ENCODE assay signal across 8 cellular contexts in the genomic region with DNA sequence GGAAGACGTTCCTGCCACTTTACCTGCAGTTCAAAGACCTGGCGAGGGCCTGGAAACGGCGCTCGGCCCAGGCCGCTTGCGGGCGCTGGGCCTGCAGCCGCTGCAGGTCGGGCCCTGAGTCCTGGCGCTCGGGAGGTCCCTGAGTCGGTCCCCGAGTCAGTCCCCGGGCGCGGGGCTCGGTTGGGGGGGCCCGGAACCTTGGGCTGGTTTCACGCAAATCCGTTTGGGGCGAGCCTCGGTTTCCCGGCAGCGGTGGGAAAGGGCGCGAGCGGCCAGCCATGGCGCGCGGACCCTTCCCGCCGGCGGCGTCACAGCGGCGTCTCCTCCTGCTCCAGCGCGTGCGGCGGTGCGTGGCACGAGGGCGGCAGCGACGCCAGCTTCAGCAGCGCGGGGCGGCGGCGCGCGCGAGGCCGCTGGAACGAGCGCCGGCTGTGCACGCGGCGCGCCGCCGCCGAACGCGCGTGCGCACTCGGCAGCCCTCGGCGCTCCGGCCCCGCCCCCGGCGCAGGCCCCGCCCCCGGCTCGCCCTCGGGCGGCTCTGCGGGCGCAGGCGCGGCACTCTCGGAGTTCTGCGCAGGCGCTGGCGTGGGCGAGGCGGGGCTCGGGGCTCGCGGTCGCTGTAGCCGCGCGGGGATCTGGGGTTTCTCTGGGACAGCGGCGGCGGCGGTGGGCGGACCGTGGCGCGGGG. TPM values are rescaled to one million over a fixed set of nuclear protein-coding genes. Genes with fewer than 3 reads are reported as not detected.
DNase-seq lines count a peak whose midpoint lies in the region; ATAC-seq, FAIRE-seq and TF ChIP-seq lines count a peak whose summit lies in the region.

No MANE protein-coding gene starts in this region.

- no peak for TF ChIP-seq CTCF in right atrium auricular region (IDR thresholded peaks at IDR 0.05)

- peak; percentile 100 for FAIRE-seq in GM12892 (lab: Jason Lieb, UNC)

- peaks cover 7% of the 10 kb centered on the region for H3K27me3 Mint-ChIP-seq in T-helper 1 cell treated with Interleukin-12 subunit alpha and Interleukin-12 subunit beta and Interleukin-4 antibody, amounts not matched to agents 30 μg/mL and 1 μg/mL, for 36 hours (ENCODE audit: low read depth)

- ATAC-seq in HG02678 (IDR thresholded peaks at IDR 0.05; ENCODE audit: unreplicated experiment) = peak; percentile 71

- peak; percentile 80 for TF ChIP-seq POLR2A in GM12892 (IDR thresholded peaks at IDR 0.05; ENCODE audit: low read depth, low read length)

- H3K4me1 Mint-ChIP-seq in T-helper 1 cell treated with Interleukin-12 subunit alpha and Interleukin-12 subunit beta and Interleukin-4 antibody, amounts not matched to agents 30 μg/mL and 1 μg/mL, for 36 hours (ENCODE audit: low read depth) = peaks cover 15% of the 10 kb centered on the region

- H3K9me3 Mint-ChIP-seq in T-helper 1 cell treated with Interleukin-12 subunit alpha and Interleukin-12 subunit beta and Interleukin-4 antibody, amounts not matched to agents 30 μg/mL and 1 μg/mL, for 36 hours = no peaks in the 10 kb centered on the region

- peak overlapping the region; percentile 67 for H3K27ac Mint-ChIP-seq in T-helper 1 cell treated with Interleukin-12 subunit alpha and Interleukin-12 subunit beta and Interleukin-4 antibody, amounts not matched to agents 30 μg/mL and 1 μg/mL, for 36 hours

- peaks cover 0 to 25% of the 10 kb centered on the region in 2 donors for H3K4me1 ChIP-seq in right atrium auricular region
- peaks cover 3% of the 10 kb centered on the region for H3K4me1 ChIP-seq in urinary bladder (ENCODE audit: insufficient read depth)

- H3K4me3 ChIP-seq in right atrium auricular region = peak overlapping the region; percentile 72 to 76
- peak overlapping the region; percentile 86 for H3K4me3 ChIP-seq in urinary bladder (ENCODE audit: low read depth, low read length)

- H3K27me3 ChIP-seq in right atrium auricular region = peaks cover 0 to 20% of the 10 kb centered on the region in 2 donors

- peaks cover 9% of the 10 kb centered on the region for H3K36me3 Mint-ChIP-seq in T-helper 1 cell treated with Interleukin-12 subunit alpha and Interleukin-12 subunit beta and Interleukin-4 antibody, amounts not matched to agents 30 μg/mL and 1 μg/mL, for 36 hours (ENCODE audit: low read depth)

- no peaks in the 10 kb centered on the region for H3K9me3 ChIP-seq in right atrium auricular region

- H3K36me3 ChIP-seq in right atrium auricular region (no peaks in the 10 kb centered on the region), urinary bladder (ENCODE audit: insufficient read depth) (no peaks in the 10 kb centered on the region)

- WGBS in urinary bladder = under 1% methylated on average over 106 of the region's 106 CpGs

- H3K27ac ChIP-seq in right atrium auricular region (peak overlapping the region; percentile 79 to 86), urinary bladder (ENCODE audit: low read depth) (peak overlapping the region; percentile 74)

- H3K4me3 Mint-ChIP-seq in T-helper 1 cell treated with Interleukin-12 subunit alpha and Interleukin-12 subunit beta and Interleukin-4 antibody, amounts not matched to agents 30 μg/mL and 1 μg/mL, for 36 hours = peak overlapping the region; percentile 76

- DNase-seq in GM12892 (ENCODE audit: insufficient read length) (peak; percentile 97), NCI-H128 (lab: John Stamatoyannopoulos, UW; ENCODE audit: unreplicated experiment) (peak; percentile 87), amygdala (lab: John Stamatoyannopoulos, UW) (peak in 53 of 56 donors; percentile 14 to 88 (median 77)), right atrium auricular region (ENCODE audit: low spot score) (peak; percentile 75), pulmonary artery endothelial cell (ENCODE audit: low read depth, low spot score) (peak; percentile 10)

RNA-seq across cellular contexts. Expression of gene EXOC3, which starts 29.8 kb away (rescaled TPM):
- 27.5 TPM for polyA plus RNA-seq in GM12892 (2012; ENCODE audit: missing spikeins)
- total RNA-seq in right atrium auricular region (10 to 100 TPM; 34.7 to 40.7 TPM), pulmonary artery endothelial cell (35.3 and 45.0 TPM in 2 replicates), urinary bladder (31.7 TPM)
- polyA plus RNA-seq in urinary bladder = 61.4 TPM

RNA-seq across cellular contexts. Expression of gene SLC9A3, which starts 51.4 kb away (rescaled TPM):
- 1.3 TPM for polyA plus RNA-seq in GM12892 (2012; ENCODE audit: missing spikeins)
- total RNA-seq in right atrium auricular region = 1 to 10 TPM; 1.8 to 2.3 TPM
- total RNA-seq in pulmonary artery endothelial cell = 0.71 and 0.92 TPM in 2 replicates
- 2.1 TPM for total RNA-seq in urinary bladder
- 2.8 TPM for polyA plus RNA-seq in urinary bladder

Comparison
In these comparisons a context has a peak if more than half of its experiments do, and no peak if none do; other contexts are left out.
1. Peak in every context shown above with its lines: DNase-seq, ATAC-seq, H3K4me3 ChIP-seq and H3K27ac ChIP-seq.
2. DNase-seq: peak in every context shown above with its lines; median percentile 97 in GM12892; 87 in NCI-H128; 77 in amygdala; 75 in right atrium auricular region; 10 in pulmonary artery endothelial cell.